Comparison of ENCODE assay signal across 31 cellular contexts in genomic region chr10:66587680-66588050, GRCh38.
"Had no signal": no experiment of that assay in that cellular context is flagged by ENCODE, and none has a peak within 500 bp of the region (broad histone marks: within the 10 kb centered on the region; RNA-seq: fewer than 3 reads in every experiment).

No MANE protein-coding gene starts in this region.

- H3K9ac ChIP-seq: KMS-11 had no signal

- H3K36me3 ChIP-seq: SJCRH30 had no signal

- ATAC-seq: Panc1, SK-N-SH treated with all-trans-retinoic acid at 6 μM for 48 hours had no signal

- H3K27me3 ChIP-seq: SJCRH30 had no signal

- DNase-seq: Karpas-422, KBM-7, MV-4-11, NCI-H1048, NCI-H1092 treated with DMSO at 0.1 percent for 48 hours, NCI-H1105 treated with DMSO at 0.1 percent for 48 hours, NCI-H1417, NCI-H1436, NCI-H146, NCI-H1694, NCI-H187, NCI-H1930, NCI-H2029 treated with DMSO at 0.1 percent for 48 hours, NCI-H2081 treated with DMSO at 0.1 percent for 48 hours, NCI-H2107, NCI-H2171, NCI-H226, NCI-H446 treated with DMSO at 0.1 percent for 48 hours, NCI-H510A, NCI-H524, NCI-H526, NCI-H748 treated with DMSO at 0.1 percent for 48 hours, NCI-H82, PC-9, SHP77, SIG-M5 had no signal

- H3K4me2 ChIP-seq: KMS-11, PC-9 had no signal

- H3K27ac ChIP-seq: KMS-11, PC-9, SJCRH30, SK-N-MC had no signal

- H3K9me3 ChIP-seq: SJCRH30 had no signal

- H3K4me3 ChIP-seq: PC-9, SJCRH30, SK-N-MC had no signal

- H2AFZ ChIP-seq: PC-9 had no signal
